In the genomic region with DNA sequence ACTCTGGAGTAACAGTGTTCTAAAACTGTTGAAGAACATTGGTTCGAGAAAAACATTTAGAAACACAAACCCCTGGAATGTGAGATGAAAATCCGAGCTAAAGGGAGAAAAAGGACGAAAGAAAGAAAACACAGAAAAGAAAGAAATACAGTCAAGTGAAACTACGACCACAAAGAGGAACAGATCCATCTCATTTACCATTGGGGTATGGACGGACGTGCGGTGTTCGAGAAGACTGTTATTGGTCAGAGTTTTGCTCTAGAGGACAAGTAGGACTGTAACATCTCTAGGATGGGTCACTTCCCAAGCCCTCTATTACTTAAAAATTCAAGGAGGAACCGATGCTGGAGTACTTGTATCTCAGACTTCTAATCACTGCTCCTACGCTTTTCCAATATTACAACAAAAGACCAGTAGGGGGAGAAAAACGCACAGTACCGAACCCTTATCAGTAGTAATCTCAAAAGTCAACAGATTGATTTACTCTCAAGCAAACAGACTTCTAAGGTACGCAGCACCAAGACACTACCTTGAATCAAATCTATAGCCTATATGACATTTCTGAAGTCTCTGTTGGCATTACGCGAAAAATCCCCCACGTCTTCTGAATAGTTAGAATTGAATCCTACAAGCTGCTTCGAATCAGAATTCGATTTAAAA, we compare ENCODE assay signal across 8 cellular contexts. TPM values are rescaled to one million over a fixed set of nuclear protein-coding genes. Genes with fewer than 3 reads are reported as not detected.
DNase-seq lines count a peak whose midpoint lies in the region; ATAC-seq, FAIRE-seq and TF ChIP-seq lines count a peak whose summit lies in the region.

No MANE protein-coding gene starts in this region.

- ATAC-seq in DND-41 (ENCODE audit: insufficient read depth, low read depth) (peak; percentile 27), GM21360 (IDR thresholded peaks at IDR 0.05; ENCODE audit: unreplicated experiment) (peak; percentile 22)

- H3K4me2 ChIP-seq in DND-41 (ENCODE audit: insufficient read depth, low read length) (peak overlapping the region; percentile 83), astrocyte (ENCODE audit: low read length) (peak overlapping the region; percentile 94)

- peak overlapping the region; percentile 43 for H3K27ac Mint-ChIP-seq in astrocyte (ENCODE audit: unreplicated experiment)

- H4K20me1 ChIP-seq in DND-41 (ENCODE audit: insufficient read depth, low read length): peaks cover 25% of the 10 kb centered on the region; the same call in 1 of the 2 replicates
- H4K20me1 ChIP-seq in astrocyte (ENCODE audit: insufficient read depth, low read length): peaks cover 21% of the 10 kb centered on the region

- H2AFZ ChIP-seq in DND-41 (ENCODE audit: low read depth, low read length) (peak overlapping the region; percentile 81), astrocyte (ENCODE audit: low read depth, low read length) (peak overlapping the region; percentile 90)

- H3K9me3 ChIP-seq in DND-41 (ENCODE audit: insufficient read depth, low read length, severe bottlenecking) (no peaks in the 10 kb centered on the region), astrocyte (ENCODE audit: insufficient read depth, low read depth, low read length) (no peaks in the 10 kb centered on the region), right atrium auricular region (no peaks in the 10 kb centered on the region)

- H3K4me3 Mint-ChIP-seq in astrocyte (ENCODE audit: unreplicated experiment): no peak overlapping the region

- peak overlapping the region; percentile 91 for H3K9ac ChIP-seq in DND-41 (ENCODE audit: low read depth, low read length)
- H3K9ac ChIP-seq in astrocyte (ENCODE audit: low read length): peak overlapping the region; percentile 89

- H3K4me1 Mint-ChIP-seq in astrocyte (ENCODE audit: low read depth, unreplicated experiment): peaks cover 21% of the 10 kb centered on the region

- DNase-seq in DND-41 (peak; percentile 50), HT-29 (ENCODE audit: low spot score) (peak; percentile 88), NCI-H774 (lab: John Stamatoyannopoulos, UW) (peak; percentile 67), astrocyte (ENCODE audit: low read depth) (peak; percentile 48), right atrium auricular region (ENCODE audit: low spot score) (no peak), putamen (ENCODE audit: low spot score) (peak; percentile 82)
- DNase-seq in activated naive CD4-positive, alpha-beta T cell treated with anti-CD3 and anti-CD28 coated beads, Interleukin-2, amount 50 U/mL, for 16 hours: no peak

- H3K4me1 ChIP-seq in DND-41 (ENCODE audit: insufficient read depth, low read length) (peaks cover 36% of the 10 kb centered on the region), astrocyte (ENCODE audit: insufficient read depth, low read length) (no peaks in the 10 kb centered on the region), right atrium auricular region (peaks cover 0 to 24% of the 10 kb centered on the region in 2 donors)

- H3K79me2 ChIP-seq in DND-41 (ENCODE audit: insufficient read depth, low read length) (peaks cover 39% of the 10 kb centered on the region), astrocyte (ENCODE audit: insufficient read depth, low read length) (peaks cover 36% of the 10 kb centered on the region)

- H3K9me3 Mint-ChIP-seq in astrocyte (ENCODE audit: unreplicated experiment): no peaks in the 10 kb centered on the region

- H3K36me3 ChIP-seq in DND-41 (ENCODE audit: insufficient read depth, low read length) (no peaks in the 10 kb centered on the region), astrocyte (ENCODE audit: insufficient read depth, low read length) (no peaks in the 10 kb centered on the region), right atrium auricular region (no peaks in the 10 kb centered on the region)

- H3K4me3 ChIP-seq in DND-41 (ENCODE audit: low read depth in 1 of 2, low read length in 2 of 2) (peak overlapping the region; percentile 66 to 86), astrocyte (ENCODE audit: insufficient read depth, low read depth, low read length) (peak overlapping the region; percentile 97), right atrium auricular region (peak overlapping the region; percentile 87 to 100)

- TF ChIP-seq CTCF in DND-41 (IDR thresholded peaks at IDR 0.05; ENCODE audit: borderline replicate concordance, extremely low read depth, low read length, poor library complexity, severe bottlenecking): peak; percentile 81
- TF ChIP-seq CTCF in astrocyte (IDR thresholded peaks at IDR 0.05; ENCODE audit: insufficient read depth, low read depth, low read length): peak; percentile 76
- peak; percentile 56 to 72 for TF ChIP-seq CTCF in right atrium auricular region (IDR thresholded peaks at IDR 0.05)

- peak; percentile 67 for FAIRE-seq in astrocyte (lab: Jason Lieb, UNC)

- H3K27ac ChIP-seq in DND-41 (ENCODE audit: low read length) (peak overlapping the region; percentile 84), astrocyte (ENCODE audit: low read depth, low read length) (peak overlapping the region; percentile 69), right atrium auricular region (peak overlapping the region; percentile 98 to 99)

- no peaks in the 10 kb centered on the region for H3K36me3 Mint-ChIP-seq in astrocyte (ENCODE audit: low read depth, unreplicated experiment)

- H3K27me3 ChIP-seq in DND-41 (ENCODE audit: insufficient read depth, low read length, poor library complexity): no peaks in the 10 kb centered on the region
- H3K27me3 ChIP-seq in astrocyte (ENCODE audit: insufficient read depth, low read length): no peaks in the 10 kb centered on the region
- H3K27me3 ChIP-seq in right atrium auricular region: no peaks in the 10 kb centered on the region

- no peaks in the 10 kb centered on the region for H3K27me3 Mint-ChIP-seq in astrocyte (ENCODE audit: low read depth, unreplicated experiment)

RNA-seq across cellular contexts. Expression of gene PIK3CA, which starts 1.1 kb away (rescaled TPM):
- total RNA-seq in HT-29 (2014; rRNA removed; shearing (Covaris generic)): 5.0 and 7.4 TPM in 2 replicates
- total RNA-seq in astrocyte: 28.0 and 29.7 TPM in 2 replicates
- total RNA-seq in right atrium auricular region: 10 to 100 TPM; 15.5 to 17.2 TPM

Comparison
In these comparisons a context has a peak if more than half of its experiments do, and no peak if none do; other contexts are left out.
1. DNase-seq: peak in DND-41 (single experiment), HT-29 (single experiment), NCI-H774 (single experiment), astrocyte (single experiment) and putamen (single experiment); none in right atrium auricular region (single experiment) and activated naive CD4-positive, alpha-beta T cell treated with anti-CD3 and anti-CD28 coated beads, Interleukin-2, amount 50 U/mL, for 16 hours (single experiment).
2. Peak in every context shown above with its lines, with median percentiles within 50 percentile points of each other: H3K27ac ChIP-seq, H3K4me3 ChIP-seq and CTCF ChIP-seq.